In genomic region chr19:14551134-14552007, GRCh38 we compare ENCODE assay signal across 6 cellular contexts. TPM values are rescaled to one million over a fixed set of nuclear protein-coding genes. Genes with fewer than 3 reads are reported as not detected.
DNase-seq lines count a peak whose midpoint lies in the region; TF ChIP-seq lines count a peak whose summit lies in the region.
"Not testable (repeated sequence)": the region's sequence is repeated elsewhere in the genome, so short reads cannot be mapped to it uniquely, and the experiment has no call there.

No MANE protein-coding gene starts in this region.

- H3K27me3 ChIP-seq in dorsolateral prefrontal cortex; mucosa of stomach (ENCODE audit: control insufficient read depth, insufficient read depth, low read length): not testable (repeated sequence)

- peak overlapping the region; percentile 25 for H3K9ac ChIP-seq in mucosa of stomach (ENCODE audit: low read length)

- not testable (repeated sequence) for H3K36me3 ChIP-seq in mucosa of stomach (ENCODE audit: control insufficient read depth, insufficient read depth, low read length)

- peaks cover 20% of the 10 kb centered on the region for H3K4me1 ChIP-seq in mucosa of stomach (ENCODE audit: control insufficient read depth, insufficient read depth, low read length)

- peak; percentile 43 for DNase-seq in ELR (ENCODE audit: low read depth)
- peak; percentile 33 for DNase-seq in NCI-H2196 (lab: John Stamatoyannopoulos, UW; ENCODE audit: unreplicated experiment)
- DNase-seq in activated CD4-positive, alpha-beta T cell treated with anti-CD3 and anti-CD28 coated beads, Interleukin-2, amount 50 U/mL, for 4 hours = peak; percentile 68 to 69
- peak in 7 of 10 donors; percentile 50 to 67 (median 62) for DNase-seq in dorsolateral prefrontal cortex
- DNase-seq in stimulated activated CD8-positive, alpha-beta memory T cell treated with anti-CD3 and anti-CD28 coated beads, Interleukin-4, amount 100 ng/mL, for 48 hours = peak; percentile 76

- intact Hi-C loops in dorsolateral prefrontal cortex (cut with DNase I) = loop anchor here in 1 of 2 donors (5.0 kb wide), 1 partner anchor 54 kb away; the partner anchor contains the start of gene GIPC1

- TF ChIP-seq CTCF in dorsolateral prefrontal cortex (IDR thresholded peaks at IDR 0.05 in 54 of 56, conservative IDR thresholded peaks at IDR 0.05 in 2 of 56; ENCODE audit: low read depth in 1 of 56, partially characterized antibody in 56 of 56) = peak in 42 of 56 donors; percentile 10 to 61 (median 36)

- peak overlapping the region in 56 of 59 donors; percentile 31 to 96 (median 78) for H3K27ac ChIP-seq in dorsolateral prefrontal cortex

- not testable (repeated sequence) for H3K4me3 ChIP-seq in dorsolateral prefrontal cortex; mucosa of stomach (ENCODE audit: low read length)

- not testable (repeated sequence) for H3K9me3 ChIP-seq in mucosa of stomach (ENCODE audit: control insufficient read depth, low read length)

RNA-seq across cellular contexts. Expression of gene NDUFB7, which starts 20.5 kb away (rescaled TPM):
- total RNA-seq in dorsolateral prefrontal cortex = 100 to 1,000 TPM; 107 to 236 (median 166) TPM

RNA-seq across cellular contexts. Expression of gene TECR, which starts 22.0 kb away (rescaled TPM):
- total RNA-seq in dorsolateral prefrontal cortex = 100 to 1,000 TPM; 169 to 287 (median 205) TPM

RNA-seq across cellular contexts. Expression of gene CLEC17A, which starts 31.5 kb away (rescaled TPM):
- 1 to 10 TPM in 29 of 120 experiments, under 1 TPM in 70, not detected in 21; 0.20 to 3.3 (median 0.75) TPM for total RNA-seq in dorsolateral prefrontal cortex

RNA-seq across cellular contexts. Expression of gene DNAJB1, which starts 33.2 kb away (rescaled TPM):
- 1,000 to 10,000 TPM in 2 of 120 experiments, 100 to 1,000 TPM in 67, 10 to 100 TPM in 51; 67.5 to 1,486 (median 107) TPM for total RNA-seq in dorsolateral prefrontal cortex

RNA-seq across cellular contexts. Expression of gene GIPC1, which starts 55.4 kb away (rescaled TPM):
- 100 to 1,000 TPM in 13 of 120 experiments, 10 to 100 TPM in 107; 54.9 to 112 (median 87.4) TPM for total RNA-seq in dorsolateral prefrontal cortex
